In the genomic region with DNA sequence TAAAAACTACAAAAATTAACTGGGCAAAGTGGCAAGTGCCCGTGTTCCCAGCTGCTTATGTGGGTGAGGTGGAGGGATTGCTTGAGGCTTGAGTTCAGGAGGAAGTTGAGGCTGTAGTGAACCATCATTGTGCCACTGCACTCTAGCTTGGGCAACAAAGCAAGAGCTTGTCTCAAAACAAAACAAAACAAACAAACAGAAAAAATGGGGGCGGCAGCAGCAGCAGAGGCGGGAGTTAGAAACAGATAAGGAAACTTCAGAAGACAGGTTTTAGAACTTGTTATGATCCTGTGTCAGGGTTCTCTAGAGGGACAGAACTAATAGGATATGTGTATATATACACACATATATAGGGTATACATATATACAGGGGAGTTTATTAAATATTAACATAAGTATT, we compare ENCODE assay signal across 28 cellular contexts. TPM values are rescaled to one million over a fixed set of nuclear protein-coding genes. Genes with fewer than 3 reads are reported as not detected.
DNase-seq lines count a peak whose midpoint lies in the region; ATAC-seq and TF ChIP-seq lines count a peak whose summit lies in the region.
"Had no signal": no experiment of that assay in that cellular context is flagged by ENCODE, and none has a peak within 500 bp of the region (broad histone marks: within the 10 kb centered on the region; RNA-seq: fewer than 3 reads in every experiment).

No MANE protein-coding gene starts in this region.

- no peaks in the 10 kb centered on the region for H3K27me3 ChIP-seq in spleen (replicated peaks in 1 of 7)
- H3K27me3 ChIP-seq: esophagus squamous epithelium, hepatocyte, left lung, right atrium auricular region had no signal

- TF ChIP-seq CTCF in spleen (IDR thresholded peaks at IDR 0.05 in 8 of 11, conservative IDR thresholded peaks at IDR 0.05 in 3 of 11) = no peak

- ATAC-seq in activated naive CD8-positive, alpha-beta T cell treated with anti-CD3 and anti-CD28 coated beads, Interleukin-2, amount 10 ng/mL, durations not matched to agents 7 days and 5 days (ENCODE audit: low read depth) = no peak
- peak; percentile 36 for ATAC-seq in HG02678 (IDR thresholded peaks at IDR 0.05; ENCODE audit: unreplicated experiment)
- no peak for ATAC-seq in effector memory CD8-positive, alpha-beta T cell (replicated peaks)
- peak; percentile 34 for ATAC-seq in stimulated activated effector memory CD8-positive, alpha-beta T cell treated with anti-CD3 and anti-CD28 coated beads, Interleukin-12 subunit alpha, Interleukin-12 subunit beta, amount 100 ng/mL, for 72 hours
- ATAC-seq in activated CD8-positive, alpha-beta memory T cell treated with anti-CD3 and anti-CD28 coated beads, Interleukin-2, amount 10 ng/mL, durations not matched to agents 7 days and 5 days = no peak
- ATAC-seq: left lung had no signal

- POLR2A ChIA-PET in activated naive CD8-positive, alpha-beta T cell treated with anti-CD3 and anti-CD28 coated beads, Interleukin-2, amount 10 ng/mL, durations not matched to agents 7 days and 5 days (lab: Charles Lee) = no interaction called here

- H3K27me3 Mint-ChIP-seq in activated naive CD8-positive, alpha-beta T cell treated with anti-CD3 and anti-CD28 coated beads, Interleukin-2, amount 10 ng/mL, durations not matched to agents 7 days and 5 days = no peaks in the 10 kb centered on the region
- H3K27me3 Mint-ChIP-seq in activated naive CD8-positive, alpha-beta T cell treated with anti-CD3 and anti-CD28 coated beads for 36 hours = no peaks in the 10 kb centered on the region
- no peaks in the 10 kb centered on the region for H3K27me3 Mint-ChIP-seq in effector memory CD8-positive, alpha-beta T cell
- no peaks in the 10 kb centered on the region for H3K27me3 Mint-ChIP-seq in activated CD8-positive, alpha-beta memory T cell treated with anti-CD3 and anti-CD28 coated beads, Interleukin-2, amount 10 ng/mL, durations not matched to agents 7 days and 5 days

- intact Hi-C loops in spleen (cut with DNase I; ENCODE audit: low total_unique reads) = no loop called here

- peaks cover 1% of the 10 kb centered on the region for H3K9me3 Mint-ChIP-seq in activated naive CD8-positive, alpha-beta T cell treated with anti-CD3 and anti-CD28 coated beads, Interleukin-2, amount 10 ng/mL, durations not matched to agents 7 days and 5 days
- peaks cover 1% of the 10 kb centered on the region for H3K9me3 Mint-ChIP-seq in activated naive CD8-positive, alpha-beta T cell treated with anti-CD3 and anti-CD28 coated beads for 36 hours
- no peaks in the 10 kb centered on the region for H3K9me3 Mint-ChIP-seq in effector memory CD8-positive, alpha-beta T cell
- H3K9me3 Mint-ChIP-seq in stimulated activated effector memory CD8-positive, alpha-beta T cell treated with anti-CD3 and anti-CD28 coated beads, Interleukin-12 subunit alpha, Interleukin-12 subunit beta, amount 100 ng/mL, for 72 hours = no peaks in the 10 kb centered on the region
- no peaks in the 10 kb centered on the region for H3K9me3 Mint-ChIP-seq in activated CD8-positive, alpha-beta memory T cell treated with anti-CD3 and anti-CD28 coated beads, Interleukin-2, amount 10 ng/mL, durations not matched to agents 7 days and 5 days (ENCODE audit: low read depth)
- H3K9me3 Mint-ChIP-seq: T-helper 1 cell treated with Interleukin-12 subunit alpha and Interleukin-12 subunit beta and Interleukin-4 antibody, amounts not matched to agents 30 μg/mL and 1 μg/mL, for 36 hours had no signal

- H3K36me3 ChIP-seq in spleen = peaks cover 0 to 78% (median 6%) of the 10 kb centered on the region in 6 donors

- CTCF ChIA-PET in activated CD8-positive, alpha-beta memory T cell treated with anti-CD3 and anti-CD28 coated beads, Interleukin-2, amount 10 ng/mL, durations not matched to agents 7 days and 5 days (lab: Charles Lee) = no interaction called here

- peaks cover 34% of the 10 kb centered on the region for H3K36me3 Mint-ChIP-seq in activated naive CD8-positive, alpha-beta T cell treated with anti-CD3 and anti-CD28 coated beads, Interleukin-2, amount 10 ng/mL, durations not matched to agents 7 days and 5 days
- peaks cover 38% of the 10 kb centered on the region for H3K36me3 Mint-ChIP-seq in activated naive CD8-positive, alpha-beta T cell treated with anti-CD3 and anti-CD28 coated beads for 36 hours
- H3K36me3 Mint-ChIP-seq in effector memory CD8-positive, alpha-beta T cell (ENCODE audit: insufficient read depth) = peaks cover 46% of the 10 kb centered on the region
- peaks cover 68% of the 10 kb centered on the region for H3K36me3 Mint-ChIP-seq in stimulated activated effector memory CD8-positive, alpha-beta T cell treated with anti-CD3 and anti-CD28 coated beads, Interleukin-12 subunit alpha, Interleukin-12 subunit beta, amount 100 ng/mL, for 72 hours
- H3K36me3 Mint-ChIP-seq in activated CD8-positive, alpha-beta memory T cell treated with anti-CD3 and anti-CD28 coated beads, Interleukin-2, amount 10 ng/mL, durations not matched to agents 7 days and 5 days = peaks cover 38% of the 10 kb centered on the region

- 84 to 91% (median 88%) methylated on average over 3 of the region's 3 CpGs for WGBS in spleen, 5 donors

- no peak overlapping the region for H3K4me3 Mint-ChIP-seq in activated naive CD8-positive, alpha-beta T cell treated with anti-CD3 and anti-CD28 coated beads, Interleukin-2, amount 10 ng/mL, durations not matched to agents 7 days and 5 days
- no peak overlapping the region for H3K4me3 Mint-ChIP-seq in activated naive CD8-positive, alpha-beta T cell treated with anti-CD3 and anti-CD28 coated beads for 36 hours
- H3K4me3 Mint-ChIP-seq in effector memory CD8-positive, alpha-beta T cell = no peak overlapping the region
- H3K4me3 Mint-ChIP-seq in stimulated activated effector memory CD8-positive, alpha-beta T cell treated with anti-CD3 and anti-CD28 coated beads, Interleukin-12 subunit alpha, Interleukin-12 subunit beta, amount 100 ng/mL, for 72 hours = no peak overlapping the region
- H3K4me3 Mint-ChIP-seq in activated CD8-positive, alpha-beta memory T cell treated with anti-CD3 and anti-CD28 coated beads, Interleukin-2, amount 10 ng/mL, durations not matched to agents 7 days and 5 days = no peak overlapping the region
- H3K4me3 Mint-ChIP-seq: T-helper 1 cell treated with Interleukin-12 subunit alpha and Interleukin-12 subunit beta and Interleukin-4 antibody, amounts not matched to agents 30 μg/mL and 1 μg/mL, for 36 hours had no signal

- H3K4me3 ChIP-seq in spleen = no peak overlapping the region
- H3K4me3 ChIP-seq: esophagus squamous epithelium, hepatocyte, left lung, right atrium auricular region had no signal

- peaks cover 0 to 15% (median 0%) of the 10 kb centered on the region in 6 donors for H3K4me1 ChIP-seq in spleen
- H3K4me1 ChIP-seq: left lung, right atrium auricular region had no signal

- TF ChIP-seq POLR2A in spleen (IDR thresholded peaks at IDR 0.05) = no peak

- H3K27ac ChIP-seq in spleen = no peak overlapping the region
- H3K27ac ChIP-seq: esophagus squamous epithelium, hepatocyte, left lung, parathyroid adenoma, right atrium auricular region, RWPE1 had no signal

- H3K27ac Mint-ChIP-seq in activated naive CD8-positive, alpha-beta T cell treated with anti-CD3 and anti-CD28 coated beads, Interleukin-2, amount 10 ng/mL, durations not matched to agents 7 days and 5 days = peak overlapping the region; percentile 17
- H3K27ac Mint-ChIP-seq in activated naive CD8-positive, alpha-beta T cell treated with anti-CD3 and anti-CD28 coated beads for 36 hours = no peak overlapping the region
- H3K27ac Mint-ChIP-seq in effector memory CD8-positive, alpha-beta T cell = peak overlapping the region; percentile 9 to 47
- peak overlapping the region; percentile 3 for H3K27ac Mint-ChIP-seq in stimulated activated effector memory CD8-positive, alpha-beta T cell treated with anti-CD3 and anti-CD28 coated beads, Interleukin-12 subunit alpha, Interleukin-12 subunit beta, amount 100 ng/mL, for 72 hours
- H3K27ac Mint-ChIP-seq in activated CD8-positive, alpha-beta memory T cell treated with anti-CD3 and anti-CD28 coated beads, Interleukin-2, amount 10 ng/mL, durations not matched to agents 7 days and 5 days = no peak overlapping the region
- H3K27ac Mint-ChIP-seq: T-helper 1 cell treated with Interleukin-12 subunit alpha and Interleukin-12 subunit beta and Interleukin-4 antibody, amounts not matched to agents 30 μg/mL and 1 μg/mL, for 36 hours had no signal

- DNase-seq in activated naive CD8-positive, alpha-beta T cell treated with anti-CD3 and anti-CD28 coated beads, Interleukin-2, amount 10 ng/mL, durations not matched to agents 7 days and 5 days = no peak
- no peak for DNase-seq in activated naive CD8-positive, alpha-beta T cell treated with anti-CD3 and anti-CD28 coated beads for 36 hours
- DNase-seq in effector memory CD8-positive, alpha-beta T cell = no peak
- no peak for DNase-seq in stimulated activated effector memory CD8-positive, alpha-beta T cell treated with anti-CD3 and anti-CD28 coated beads, Interleukin-12 subunit alpha, Interleukin-12 subunit beta, amount 100 ng/mL, for 72 hours (ENCODE audit: low spot score in 2 of 2)
- DNase-seq in spleen (no peak), NCI-H2029 (lab: John Stamatoyannopoulos, UW) (no peak)
- DNase-seq in activated CD8-positive, alpha-beta memory T cell treated with anti-CD3 and anti-CD28 coated beads, Interleukin-2, amount 10 ng/mL, durations not matched to agents 7 days and 5 days = no peak
- DNase-seq: ACHN; activated CD4-positive, alpha-beta T cell treated with anti-CD3 and anti-CD28 coated beads for 4 hours; activated effector memory CD4-positive, alpha-beta T cell treated with Interleukin-2 at 50 U/mL for 16 hours; amniotic stem cell; Calu3; esophagus squamous epithelium; Karpas-422; left lung; NCI-H1048; NCI-H2029 treated with DMSO at 0.1 percent for 48 hours; NCI-H345; NCI-H748 treated with DMSO at 0.1 percent for 48 hours; stimulated activated CD4-positive, alpha-beta T cell treated with anti-CD3 and anti-CD28 coated beads, Interleukin-12 subunit alpha, Interleukin-12 subunit beta, amount 100 ng/mL, for 4 hours; stimulated activated CD4-positive, alpha-beta T cell treated with anti-CD3 and anti-CD28 coated beads, Interleukin-4, amount 100 ng/mL, for 24 hours; stimulated activated naive CD4-positive, alpha-beta T cell treated with Interleukin-2 at 50 U/mL for 16 hours had no signal

- H3K9me3 ChIP-seq in spleen = no peaks in the 10 kb centered on the region
- H3K9me3 ChIP-seq: esophagus squamous epithelium, left lung, right atrium auricular region had no signal

- H3K4me1 Mint-ChIP-seq in activated naive CD8-positive, alpha-beta T cell treated with anti-CD3 and anti-CD28 coated beads, Interleukin-2, amount 10 ng/mL, durations not matched to agents 7 days and 5 days = peaks cover 15% of the 10 kb centered on the region
- H3K4me1 Mint-ChIP-seq in activated naive CD8-positive, alpha-beta T cell treated with anti-CD3 and anti-CD28 coated beads for 36 hours = peaks cover 39% of the 10 kb centered on the region
- H3K4me1 Mint-ChIP-seq in effector memory CD8-positive, alpha-beta T cell (ENCODE audit: low read depth in 2 of 2) = peaks cover 32 to 61% of the 10 kb centered on the region in 2 donors
- H3K4me1 Mint-ChIP-seq in stimulated activated effector memory CD8-positive, alpha-beta T cell treated with anti-CD3 and anti-CD28 coated beads, Interleukin-12 subunit alpha, Interleukin-12 subunit beta, amount 100 ng/mL, for 72 hours = peaks cover 46% of the 10 kb centered on the region
- H3K4me1 Mint-ChIP-seq in activated CD8-positive, alpha-beta memory T cell treated with anti-CD3 and anti-CD28 coated beads, Interleukin-2, amount 10 ng/mL, durations not matched to agents 7 days and 5 days = peaks cover 28% of the 10 kb centered on the region

RNA-seq across cellular contexts. Expression of a gene that starts 49.0 kb away (rescaled TPM):
- total RNA-seq in activated naive CD8-positive, alpha-beta T cell treated with anti-CD3 and anti-CD28 coated beads, Interleukin-2, amount 10 ng/mL, durations not matched to agents 7 days and 5 days = 10 to 100 TPM; 42.3 to 46.4 TPM
- 10 to 100 TPM; 39.8 to 43.8 TPM for total RNA-seq in activated naive CD8-positive, alpha-beta T cell treated with anti-CD3 and anti-CD28 coated beads for 36 hours
- total RNA-seq in spleen = 10 to 100 TPM; 46.9 to 60.7 (median 55.3) TPM
- polyA plus RNA-seq in spleen = 10 to 100 TPM; 10.5 to 13.1 (median 11.3) TPM
- total RNA-seq in activated CD8-positive, alpha-beta memory T cell treated with anti-CD3 and anti-CD28 coated beads, Interleukin-2, amount 10 ng/mL, durations not matched to agents 7 days and 5 days = 10 to 100 TPM; 34.3 to 36.1 TPM

Comparison
In these comparisons a context has a peak if more than half of its experiments do, and no peak if none do; other contexts are left out.
1. H3K27ac Mint-ChIP-seq: peak in activated naive CD8-positive, alpha-beta T cell treated with anti-CD3 and anti-CD28 coated beads, Interleukin-2, amount 10 ng/mL, durations not matched to agents 7 days and 5 days (single experiment), effector memory CD8-positive, alpha-beta T cell (2 of 2) and stimulated activated effector memory CD8-positive, alpha-beta T cell treated with anti-CD3 and anti-CD28 coated beads, Interleukin-12 subunit alpha, Interleukin-12 subunit beta, amount 100 ng/mL, for 72 hours (single experiment); none in activated naive CD8-positive, alpha-beta T cell treated with anti-CD3 and anti-CD28 coated beads for 36 hours (single experiment) and activated CD8-positive, alpha-beta memory T cell treated with anti-CD3 and anti-CD28 coated beads, Interleukin-2, amount 10 ng/mL, durations not matched to agents 7 days and 5 days (single experiment).
2. ATAC-seq: peak in HG02678 (single experiment) and stimulated activated effector memory CD8-positive, alpha-beta T cell treated with anti-CD3 and anti-CD28 coated beads, Interleukin-12 subunit alpha, Interleukin-12 subunit beta, amount 100 ng/mL, for 72 hours (single experiment); none in activated naive CD8-positive, alpha-beta T cell treated with anti-CD3 and anti-CD28 coated beads, Interleukin-2, amount 10 ng/mL, durations not matched to agents 7 days and 5 days (single experiment), effector memory CD8-positive, alpha-beta T cell (single experiment) and activated CD8-positive, alpha-beta memory T cell treated with anti-CD3 and anti-CD28 coated beads, Interleukin-2, amount 10 ng/mL, durations not matched to agents 7 days and 5 days (single experiment).